ENCODE assay signal across 12 cellular contexts in the genomic region with DNA sequence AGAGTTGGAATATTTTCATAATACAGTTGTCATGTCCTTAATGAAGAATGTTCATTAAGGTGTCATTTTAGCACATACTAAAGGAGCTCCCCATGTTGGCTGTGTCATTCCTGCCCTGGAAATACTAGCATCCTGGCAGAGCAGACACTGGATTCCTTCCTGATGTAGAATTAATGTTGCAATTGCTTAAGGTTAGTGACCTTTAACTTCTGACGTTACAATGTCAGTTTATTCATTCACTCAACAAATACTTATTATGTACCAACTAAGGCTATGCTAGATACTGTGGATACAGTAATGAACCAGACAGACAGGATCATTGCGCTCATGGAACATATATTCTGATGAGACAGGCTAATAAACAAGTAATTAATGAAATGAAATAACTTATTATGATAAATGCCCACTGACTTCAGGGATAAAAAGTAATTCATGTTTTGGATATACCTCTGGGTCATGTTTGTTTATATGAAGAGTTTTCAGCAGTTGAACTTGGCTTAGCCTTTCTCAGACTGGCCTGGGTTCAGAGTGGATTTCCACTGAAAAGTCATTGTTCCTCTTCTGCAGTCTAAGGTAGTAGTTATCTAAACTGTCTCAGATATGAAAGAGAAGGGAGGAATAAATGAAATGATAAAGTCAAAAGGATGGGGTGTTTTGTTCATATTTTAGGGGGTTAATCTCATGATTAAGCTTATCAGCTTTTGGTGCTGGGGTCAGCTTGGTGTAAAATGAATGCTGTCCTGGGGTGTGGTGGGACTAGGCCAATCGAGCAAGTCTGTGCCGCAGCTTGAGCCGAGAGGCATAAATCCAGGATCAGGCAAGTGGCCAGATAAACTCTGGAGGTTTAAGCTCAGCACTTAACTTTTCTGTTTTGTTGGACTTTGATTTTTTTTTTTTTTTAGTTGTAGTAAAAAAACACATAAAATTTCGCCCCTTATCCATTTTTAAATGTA. TPM values are rescaled to one million over a fixed set of nuclear protein-coding genes. Genes with fewer than 3 reads are reported as not detected.
DNase-seq lines count a peak whose midpoint lies in the region; ATAC-seq, FAIRE-seq and TF ChIP-seq lines count a peak whose summit lies in the region.
"Had no signal": no experiment of that assay in that cellular context is flagged by ENCODE, and none has a peak within 500 bp of the region (broad histone marks: within the 10 kb centered on the region; RNA-seq: fewer than 3 reads in every experiment).

No MANE protein-coding gene starts in this region.

- H3K36me3 ChIP-seq in hepatocyte (replicated peaks; ENCODE audit: insufficient read depth, low read depth) (peaks cover 4% of the 10 kb centered on the region), gastrocnemius medialis (peaks cover 0 to 12% of the 10 kb centered on the region in 2 donors)

- no peaks in the 10 kb centered on the region for H3K27me3 Mint-ChIP-seq in activated B cell treated with CpG ODN at 0.5 μM for 24 hours
- H3K27me3 Mint-ChIP-seq: activated CD4-positive, alpha-beta memory T cell treated with anti-CD3 and anti-CD28 coated beads, Interleukin-2, amount 10 ng/mL, durations not matched to agents 7 days and 5 days had no signal

- CTCF ChIA-PET in activated B cell treated with CpG ODN at 0.5 μM for 24 hours (lab: Charles Lee): no interaction called here

- H3K4me1 ChIP-seq in hepatocyte (ENCODE audit: insufficient read depth): peaks cover 4% of the 10 kb centered on the region
- peaks cover 52 to 66% of the 10 kb centered on the region in 2 donors for H3K4me1 ChIP-seq in gastrocnemius medialis

- H3K9me2 ChIP-seq in hepatocyte (replicated peaks; ENCODE audit: insufficient read depth): no peaks in the 10 kb centered on the region

- H3K36me3 Mint-ChIP-seq in activated B cell treated with CpG ODN at 0.5 μM for 24 hours (ENCODE audit: low read depth): peaks cover 66% of the 10 kb centered on the region

- DNase-seq in HCEC 1CT (peak; percentile 73), activated B cell treated with CpG ODN at 0.5 μM for 24 hours (no peak), hepatocyte (ENCODE audit: low spot score) (no peak), gastrocnemius medialis (no peak), DMS79 (lab: John Stamatoyannopoulos, UW) (no peak), NCI-H345 (lab: John Stamatoyannopoulos, UW) (no peak), GM19239 (ENCODE audit: insufficient read length, low spot score) (no peak)
- DNase-seq: activated CD4-positive, alpha-beta memory T cell treated with anti-CD3 and anti-CD28 coated beads, Interleukin-2, amount 10 ng/mL, durations not matched to agents 7 days and 5 days; activated naive CD4-positive, alpha-beta T cell; NCI-H510A had no signal

- H3K27me3 ChIP-seq in hepatocyte: no peaks in the 10 kb centered on the region
- no peaks in the 10 kb centered on the region for H3K27me3 ChIP-seq in gastrocnemius medialis

- no peak for FAIRE-seq in GM19239 (lab: Jason Lieb, UNC)

- H3K4me1 Mint-ChIP-seq in activated B cell treated with CpG ODN at 0.5 μM for 24 hours: peaks cover 45% of the 10 kb centered on the region

- H3K4me2 ChIP-seq in hepatocyte: no peak overlapping the region

- ATAC-seq in activated B cell treated with CpG ODN at 0.5 μM for 24 hours (ENCODE audit: low read depth) (no peak), gastrocnemius medialis (no peak), GM18505 (IDR thresholded peaks at IDR 0.05; ENCODE audit: unreplicated experiment) (no peak)
- ATAC-seq: Panc1 had no signal

- TF ChIP-seq CTCF in activated B cell treated with CpG ODN at 0.5 μM for 24 hours (IDR thresholded peaks at IDR 0.05) (no peak), hepatocyte (IDR thresholded peaks at IDR 0.05; ENCODE audit: poor library complexity) (no peak), gastrocnemius medialis (IDR thresholded peaks at IDR 0.05 in 4 of 5, conservative IDR thresholded peaks at IDR 0.05 in 1 of 5) (no peak)

- H2AFZ ChIP-seq in hepatocyte: no peak overlapping the region

- H3K79me2 ChIP-seq in hepatocyte: peaks cover 89% of the 10 kb centered on the region

- intact Hi-C loops in activated B cell treated with CpG ODN at 0.5 μM for 24 hours (cut with micrococcal nuclease) (no loop called here), gastrocnemius medialis (cut with DNase I; ENCODE audit: low total_unique reads) (no loop called here)

- no peak overlapping the region for H3K4me3 Mint-ChIP-seq in activated B cell treated with CpG ODN at 0.5 μM for 24 hours
- H3K4me3 Mint-ChIP-seq: activated CD4-positive, alpha-beta memory T cell treated with anti-CD3 and anti-CD28 coated beads, Interleukin-2, amount 10 ng/mL, durations not matched to agents 7 days and 5 days had no signal

- in situ Hi-C loops in gastrocnemius medialis (cut with MboI; ENCODE audit: low sequenced_read_pairs in 4 of 4): no loop called here

- WGBS in hepatocyte (ENCODE audit: low lambda C conversion rate, missing lambda C conversion rate): 64% methylated on average over 6 of the region's 6 CpGs

- no peak overlapping the region for H3K4me3 ChIP-seq in hepatocyte
- no peak overlapping the region for H3K4me3 ChIP-seq in gastrocnemius medialis

- H3K27ac Mint-ChIP-seq in activated B cell treated with CpG ODN at 0.5 μM for 24 hours: peak overlapping the region; percentile 24
- H3K27ac Mint-ChIP-seq: activated CD4-positive, alpha-beta memory T cell treated with anti-CD3 and anti-CD28 coated beads, Interleukin-2, amount 10 ng/mL, durations not matched to agents 7 days and 5 days had no signal

- POLR2A ChIA-PET in activated B cell treated with CpG ODN at 0.5 μM for 24 hours (lab: Charles Lee): no interaction called here

- no peaks in the 10 kb centered on the region for H3K9me3 Mint-ChIP-seq in activated B cell treated with CpG ODN at 0.5 μM for 24 hours
- H3K9me3 Mint-ChIP-seq: activated CD4-positive, alpha-beta memory T cell treated with anti-CD3 and anti-CD28 coated beads, Interleukin-2, amount 10 ng/mL, durations not matched to agents 7 days and 5 days had no signal

- H3K27ac ChIP-seq in hepatocyte (peak overlapping the region; percentile 42), gastrocnemius medialis (peak overlapping the region; percentile 37 to 68 (median 62))

- peaks cover 28% of the 10 kb centered on the region for H4K20me1 ChIP-seq in hepatocyte (ENCODE audit: insufficient read depth, poor library complexity, severe bottlenecking)

- no peak for TF ChIP-seq POLR2A in gastrocnemius medialis (IDR thresholded peaks at IDR 0.05)
- no peak for TF ChIP-seq POLR2A in GM18505 (IDR thresholded peaks at IDR 0.05; ENCODE audit: borderline replicate concordance, extremely low read depth, insufficient read depth, insufficient read length)

- H3K9me3 ChIP-seq in hepatocyte (ENCODE audit: low read depth) (no peaks in the 10 kb centered on the region), gastrocnemius medialis (no peaks in the 10 kb centered on the region)

RNA-seq across cellular contexts. Expression of gene KCNQ4, which starts 43.3 kb away (rescaled TPM):
- total RNA-seq in activated B cell treated with CpG ODN at 0.5 μM for 24 hours (0.20 and 0.27 TPM in 2 replicates), hepatocyte (not detected in 2 replicates), gastrocnemius medialis (1 to 10 TPM; 2.9 to 8.2 (median 3.5) TPM)
- not detected in 2 replicates for polyA plus RNA-seq in hepatocyte

RNA-seq across cellular contexts. Expression of gene NFYC, which starts 48.8 kb away (rescaled TPM):
- 68.7 and 76.0 TPM in 2 replicates for total RNA-seq in activated B cell treated with CpG ODN at 0.5 μM for 24 hours
- total RNA-seq in hepatocyte: 38.6 and 44.1 TPM in 2 replicates
- 52.5 and 54.8 TPM in 2 replicates for polyA plus RNA-seq in hepatocyte
- total RNA-seq in gastrocnemius medialis: 10 to 100 TPM; 45.3 to 58.6 (median 57.4) TPM
